Comparison of ENCODE assay signal across 8 cellular contexts in the genomic region with DNA sequence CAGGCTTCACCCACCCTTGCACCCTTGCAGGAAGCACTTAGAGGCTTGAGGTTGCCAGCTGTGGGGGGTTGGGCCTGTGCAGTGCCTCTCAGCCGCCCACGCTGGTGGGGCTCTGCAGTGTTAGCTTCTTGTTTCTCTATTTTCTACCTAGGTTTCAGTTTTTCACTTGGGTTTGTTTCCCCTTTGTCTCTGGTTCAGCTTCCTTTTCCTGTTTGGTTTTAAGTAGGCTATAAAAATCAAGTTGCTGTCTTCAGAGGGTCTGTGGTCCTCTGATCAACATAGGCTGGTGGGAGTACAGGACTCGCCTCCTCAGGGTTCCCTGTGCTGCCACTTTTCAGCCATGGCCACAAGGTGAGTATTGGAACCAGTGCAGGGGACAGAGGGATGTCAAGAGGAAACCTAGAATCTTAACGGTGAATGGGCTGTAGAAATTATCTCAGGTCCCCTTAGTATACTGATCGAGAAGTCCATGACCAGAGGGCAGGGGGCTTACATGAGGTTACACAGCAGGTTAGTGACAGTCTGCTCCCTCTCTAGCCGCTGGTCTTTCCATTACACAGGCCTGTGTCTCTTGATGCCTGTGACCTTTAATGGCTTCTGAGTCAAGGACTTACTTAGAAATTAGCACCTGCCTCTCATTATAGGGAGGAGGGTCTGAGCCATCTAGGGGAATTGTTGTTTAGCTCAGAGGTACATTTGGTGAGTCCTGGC. TPM values are rescaled to one million over a fixed set of nuclear protein-coding genes. Genes with fewer than 3 reads are reported as not detected.
DNase-seq lines count a peak whose midpoint lies in the region; ATAC-seq, FAIRE-seq and TF ChIP-seq lines count a peak whose summit lies in the region.

A gene with protein sequence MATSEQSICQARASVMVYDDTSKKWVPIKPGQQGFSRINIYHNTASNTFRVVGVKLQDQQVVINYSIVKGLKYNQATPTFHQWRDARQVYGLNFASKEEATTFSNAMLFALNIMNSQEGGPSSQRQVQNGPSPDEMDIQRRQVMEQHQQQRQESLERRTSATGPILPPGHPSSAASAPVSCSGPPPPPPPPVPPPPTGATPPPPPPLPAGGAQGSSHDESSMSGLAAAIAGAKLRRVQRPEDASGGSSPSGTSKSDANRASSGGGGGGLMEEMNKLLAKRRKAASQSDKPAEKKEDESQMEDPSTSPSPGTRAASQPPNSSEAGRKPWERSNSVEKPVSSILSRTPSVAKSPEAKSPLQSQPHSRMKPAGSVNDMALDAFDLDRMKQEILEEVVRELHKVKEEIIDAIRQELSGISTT (plus strand): TSS at position 262 of the 711 bp plus-strand sequence. CDS start 79 bp downstream, at position 341.

- 85% methylated on average over 4 of the region's 6 CpGs for WGBS in mammary epithelial cell (ENCODE audit: low coverage, missing lambda C conversion rate)

- CTCF ChIA-PET in mammary epithelial cell (lab: Charles Lee; ENCODE audit: low non-redundant PET) = no interaction called here

- FAIRE-seq in GM19239 (lab: Jason Lieb, UNC) = peak; percentile 98

- H3K27me3 ChIP-seq in mammary epithelial cell (ENCODE audit: insufficient read depth, low read length) (no peaks in the 10 kb centered on the region), mucosa of stomach (ENCODE audit: control insufficient read depth, insufficient read depth, low read length) (no peaks in the 10 kb centered on the region)

- H3K4me1 ChIP-seq in mammary epithelial cell (ENCODE audit: insufficient read depth, low read length) = peaks cover 16% of the 10 kb centered on the region
- peaks cover 31% of the 10 kb centered on the region for H3K4me1 ChIP-seq in mucosa of stomach (ENCODE audit: control insufficient read depth, insufficient read depth, low read length)

- H3K36me3 ChIP-seq in mammary epithelial cell (ENCODE audit: insufficient read depth, low read length) (no peaks in the 10 kb centered on the region), mucosa of stomach (ENCODE audit: control insufficient read depth, insufficient read depth, low read length) (no peaks in the 10 kb centered on the region)

- H3K9ac ChIP-seq in mammary epithelial cell (ENCODE audit: insufficient read depth, low read length) = no peak within 1 kb of the TSS
- H3K9ac ChIP-seq in mucosa of stomach (ENCODE audit: low read length) = peak within 1 kb of the TSS; percentile 27

- H3K4me2 ChIP-seq in mammary epithelial cell (ENCODE audit: insufficient read depth, low read depth, low read length) = no peak within 1 kb of the TSS

- DNase-seq in GM19239 (ENCODE audit: insufficient read length, low spot score) (no peak), T-helper 22 cell (ENCODE audit: low read depth) (peak; percentile 51), mammary epithelial cell (no peak), SW 1271 (lab: John Stamatoyannopoulos, UW) (no peak), NCI-H524 (lab: John Stamatoyannopoulos, UW) (no peak)
- DNase-seq in stimulated activated naive CD4-positive, alpha-beta T cell treated with Interleukin-2 at 50 U/mL for 16 hours (lab: John Stamatoyannopoulos, UW) = peak; percentile 81

- H3K27ac ChIP-seq in mammary epithelial cell (ENCODE audit: insufficient read depth, low read depth, low read length) = no peak within 1 kb of the TSS

- no TSS peak for BruUV-seq in mammary epithelial cell (replicated peaks; lab: Mats Ljungman, UMichigan)

- in situ Hi-C loops in mammary epithelial cell (cut with MboI; ENCODE audit: low sequenced_read_pairs in 2 of 2) = loop anchor here (25.0 kb wide), 1 partner anchor 122 kb away; no protein-coding TSS in a partner anchor

- peak; percentile 51 for ATAC-seq in HG03159 (IDR thresholded peaks at IDR 0.05; ENCODE audit: unreplicated experiment)

- dilution Hi-C loops in mammary epithelial cell (cut with HindIII; ENCODE audit: low sequenced_read_pairs) = loop anchor here (5.0 kb wide), 2 partner anchors 37 to 68 kb away; no protein-coding TSS in a partner anchor

- H3K79me2 ChIP-seq in mammary epithelial cell (ENCODE audit: insufficient read depth, low read length) = peaks cover 4% of the 10 kb centered on the region

- intact Hi-C loops in mammary epithelial cell (cut with micrococcal nuclease) = loop anchor here (5.0 kb wide), 1 partner anchor 33 kb away; no protein-coding TSS in a partner anchor

- H3K9me3 ChIP-seq in mammary epithelial cell (replicated peaks; ENCODE audit: insufficient read depth, low read length) = no peaks in the 10 kb centered on the region
- H3K9me3 ChIP-seq in mucosa of stomach (ENCODE audit: control insufficient read depth, low read length) = no peaks in the 10 kb centered on the region

- no peaks in the 10 kb centered on the region for H4K20me1 ChIP-seq in mammary epithelial cell (ENCODE audit: insufficient read depth, low read length)

- H2AFZ ChIP-seq in mammary epithelial cell (ENCODE audit: low read depth, low read length) = no peak within 1 kb of the TSS

- no peak within 1 kb of the TSS for H3K4me3 ChIP-seq in mammary epithelial cell (replicated peaks in 1 of 3; ENCODE audit: insufficient read depth in 1 of 3, low read depth in 2 of 3, low read length in 3 of 3)
- H3K4me3 ChIP-seq in mucosa of stomach (ENCODE audit: low read length) = no peak within 1 kb of the TSS

- TF ChIP-seq CTCF in mammary epithelial cell (conservative IDR thresholded peaks at IDR 0.05 in 1 of 2, IDR thresholded peaks at IDR 0.05 in 1 of 2; ENCODE audit: extremely low read depth in 1 of 2, insufficient read depth in 1 of 2, low read depth in 1 of 2, low read length in 2 of 2) = no peak

RNA-seq across cellular contexts. Expression of the gene that starts here (rescaled TPM):
- 10 to 100 TPM; 11.8 to 38.9 TPM for total RNA-seq in mammary epithelial cell
- polyA plus RNA-seq in mammary epithelial cell = 20.4 TPM
- polyA minus RNA-seq in mammary epithelial cell = 31.2 TPM

Comparison
In these comparisons a context has a peak if more than half of its experiments do, and no peak if none do; other contexts are left out.
1. DNase-seq: peak in T-helper 22 cell (single experiment) and stimulated activated naive CD4-positive, alpha-beta T cell treated with Interleukin-2 at 50 U/mL for 16 hours (single experiment); none in GM19239 (single experiment), mammary epithelial cell (single experiment), SW 1271 (0 of 2) and NCI-H524 (0 of 2).